Comparison of ENCODE assay signal across 8 cellular contexts in the genomic region with DNA sequence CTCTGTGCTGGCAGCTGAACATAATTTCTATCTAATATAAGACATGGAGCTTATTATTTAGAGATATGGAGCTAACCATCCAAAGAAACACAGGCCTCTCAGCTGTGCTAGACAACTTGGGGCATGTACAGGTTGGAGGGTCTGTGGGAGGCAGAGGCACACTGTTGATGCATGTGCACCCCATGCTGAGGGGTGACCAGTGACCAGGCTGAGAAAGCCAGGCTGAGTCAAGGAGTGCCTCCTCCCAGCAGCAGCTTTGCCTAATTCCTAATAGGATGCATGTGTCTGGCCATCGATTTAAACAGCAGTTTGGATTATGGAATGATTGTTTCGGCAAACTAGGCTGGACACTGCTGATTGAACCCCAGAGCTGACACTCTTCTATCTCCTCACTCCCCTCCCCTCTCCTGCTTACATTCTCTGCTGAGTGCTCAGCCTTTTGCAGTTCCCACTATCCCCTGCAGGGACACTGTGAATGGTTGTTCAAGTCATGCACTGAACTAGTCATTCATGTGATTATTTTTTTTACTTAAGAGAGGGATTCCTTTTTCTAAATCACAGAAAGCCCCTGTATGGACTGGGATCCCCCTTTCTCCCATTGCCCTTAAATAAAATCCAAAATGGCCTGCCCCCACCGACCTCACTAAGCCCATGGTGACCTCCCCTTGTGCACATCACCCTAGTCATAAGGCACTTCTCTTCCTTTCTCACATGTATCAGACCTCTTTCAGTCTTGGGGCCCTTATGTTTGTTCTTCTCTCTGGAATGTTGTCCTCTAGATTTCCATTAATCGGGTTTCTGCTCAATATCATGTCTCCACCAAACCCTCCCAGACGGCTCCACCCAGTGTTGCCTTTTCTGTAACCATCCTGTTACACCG.
DNase-seq lines count a peak whose midpoint lies in the region; ATAC-seq and TF ChIP-seq lines count a peak whose summit lies in the region.

No MANE protein-coding gene starts in this region.

- DNase-seq in CD8-positive, alpha-beta T cell = peak in 1 of 7 experiments; percentile 20
- peak; percentile 19 for DNase-seq in GM19240 (ENCODE audit: insufficient read length, low spot score)
- DNase-seq in T-helper 17 cell = no peak
- DNase-seq in fibroblast of pulmonary artery (ENCODE audit: low read depth) = peak; percentile 25
- no peak for DNase-seq in spleen
- DNase-seq in middle frontal gyrus (ENCODE audit: extremely low spot score, low spot score) = no peak
- DNase-seq in globus pallidus (ENCODE audit: low spot score) = no peak

- H3K27me3 Mint-ChIP-seq in CD8-positive, alpha-beta T cell (ENCODE audit: low read depth) = no peaks in the 10 kb centered on the region
- peaks cover 27% of the 10 kb centered on the region for H3K27me3 Mint-ChIP-seq in T-helper 17 cell

- ATAC-seq in CD8-positive, alpha-beta T cell = peak; percentile 40
- ATAC-seq in T-helper 17 cell = peak; percentile 33
- no peak for ATAC-seq in HG03469 (IDR thresholded peaks at IDR 0.05; ENCODE audit: unreplicated experiment)

- WGBS in spleen, 5 donors = 75 to 88% (median 81%) methylated on average over 6 of the region's 6 CpGs

- H3K27me3 ChIP-seq in CD8-positive, alpha-beta T cell (ENCODE audit: insufficient read depth, low read length) = no peaks in the 10 kb centered on the region
- H3K27me3 ChIP-seq in spleen (replicated peaks in 1 of 7) = peaks cover 0 to 3% (median 0%) of the 10 kb centered on the region in 7 donors

- H3K9me3 Mint-ChIP-seq in CD8-positive, alpha-beta T cell = no peaks in the 10 kb centered on the region

- peak; percentile 25 for TF ChIP-seq CTCF in CD8-positive, alpha-beta T cell (IDR thresholded peaks at IDR 0.05)
- TF ChIP-seq CTCF in fibroblast of pulmonary artery (IDR thresholded peaks at IDR 0.05; ENCODE audit: low read length, missing control alignments) (peak; percentile 54), spleen (IDR thresholded peaks at IDR 0.05 in 8 of 11, conservative IDR thresholded peaks at IDR 0.05 in 3 of 11) (peak in 8 of 11 experiments; percentile 22 to 60 (median 38))

- no peaks in the 10 kb centered on the region for H3K9me3 ChIP-seq in CD8-positive, alpha-beta T cell (ENCODE audit: low read length)
- no peaks in the 10 kb centered on the region for H3K9me3 ChIP-seq in T-helper 17 cell (ENCODE audit: control insufficient read depth, low read length, poor library complexity, severe bottlenecking)
- no peaks in the 10 kb centered on the region for H3K9me3 ChIP-seq in spleen

- no peak for TF ChIP-seq POLR2A in spleen (IDR thresholded peaks at IDR 0.05)

- H3K36me3 ChIP-seq in CD8-positive, alpha-beta T cell (ENCODE audit: insufficient read depth, low read length) = no peaks in the 10 kb centered on the region
- H3K36me3 ChIP-seq in spleen = no peaks in the 10 kb centered on the region

- no peak overlapping the region for H3K27ac Mint-ChIP-seq in CD8-positive, alpha-beta T cell
- H3K27ac Mint-ChIP-seq in T-helper 17 cell = peak overlapping the region; percentile 79

- H3K4me1 Mint-ChIP-seq in CD8-positive, alpha-beta T cell (ENCODE audit: low read depth) = peaks cover 1% of the 10 kb centered on the region
- peaks cover 8% of the 10 kb centered on the region for H3K4me1 Mint-ChIP-seq in T-helper 17 cell

- H3K27ac ChIP-seq in CD8-positive, alpha-beta T cell (ENCODE audit: low read depth, low read length) = no peak overlapping the region
- no peak overlapping the region for H3K27ac ChIP-seq in spleen

- intact Hi-C loops in CD8-positive, alpha-beta T cell (cut with DNase I, micrococcal nuclease) = no loop called here
- intact Hi-C loops in spleen (cut with DNase I; ENCODE audit: low total_unique reads) = no loop called here

- no peak overlapping the region for H3K4me3 ChIP-seq in CD8-positive, alpha-beta T cell (ENCODE audit: low read depth, low read length)
- H3K4me3 ChIP-seq in fibroblast of pulmonary artery (replicated peaks; ENCODE audit: low read depth, low read length) (no peak overlapping the region), spleen (no peak overlapping the region)

- CTCF ChIA-PET in CD8-positive, alpha-beta T cell (lab: Charles Lee) = interaction anchor here (2.0 kb wide), 1 partner anchor 10 kb away, joined by 8 read pairs; no protein-coding TSS in a partner anchor

- H3K36me3 Mint-ChIP-seq in CD8-positive, alpha-beta T cell = no peaks in the 10 kb centered on the region
- peaks cover 3% of the 10 kb centered on the region for H3K36me3 Mint-ChIP-seq in T-helper 17 cell (ENCODE audit: low read depth)

- POLR2A ChIA-PET in CD8-positive, alpha-beta T cell (lab: Charles Lee) = no interaction called here

- no peak overlapping the region for H3K4me3 Mint-ChIP-seq in CD8-positive, alpha-beta T cell
- no peak overlapping the region for H3K4me3 Mint-ChIP-seq in T-helper 17 cell

- no peaks in the 10 kb centered on the region for H3K4me1 ChIP-seq in CD8-positive, alpha-beta T cell (ENCODE audit: insufficient read depth, low read length)
- no peaks in the 10 kb centered on the region for H3K4me1 ChIP-seq in spleen

Comparison
In these comparisons a context has a peak if more than half of its experiments do, and no peak if none do; other contexts are left out.
1. DNase-seq: peak in GM19240 (single experiment) and fibroblast of pulmonary artery (single experiment); none in T-helper 17 cell (0 of 3), spleen (single experiment), middle frontal gyrus (single experiment) and globus pallidus (single experiment).
2. Peak in every context shown above with its lines, with median percentiles within 50 percentile points of each other: CTCF ChIP-seq.